4 cellular contexts compared by ENCODE assay signal in genomic region chr9:35884908-35885307, GRCh38. TPM values are rescaled to one million over a fixed set of nuclear protein-coding genes. Genes with fewer than 3 reads are reported as not detected.
"Had no signal": no experiment of that assay in that cellular context is flagged by ENCODE, and none has a peak within 500 bp of the region (broad histone marks: within the 10 kb centered on the region; RNA-seq: fewer than 3 reads in every experiment).

No MANE protein-coding gene starts in this region.

RNA-seq across cellular contexts. Expression of gene OR13J1, which starts 14.7 kb away (rescaled TPM):
- total RNA-seq: LHCN-M2, M059J, MCF 10A, NCI-H460 had no signal

RNA-seq across cellular contexts. Expression of gene SPAAR, which starts 24.4 kb away (rescaled TPM):
- total RNA-seq: M059J, NCI-H460 had no signal

RNA-seq across cellular contexts. Expression of gene FAM221B, which starts 56.4 kb away (rescaled TPM):
- total RNA-seq: LHCN-M2, M059J, MCF 10A, NCI-H460 had no signal
